19 cellular contexts compared by ENCODE assay signal in genomic region chr19:54426291-54426918, GRCh38. TPM values are rescaled to one million over a fixed set of nuclear protein-coding genes. Genes with fewer than 3 reads are reported as not detected.
DNase-seq lines count a peak whose midpoint lies in the region; TF ChIP-seq lines count a peak whose summit lies in the region.
"Had no signal": no experiment of that assay in that cellular context is flagged by ENCODE, and none has a peak within 500 bp of the region (broad histone marks: within the 10 kb centered on the region; RNA-seq: fewer than 3 reads in every experiment).

No MANE protein-coding gene starts in this region.

- TF ChIP-seq CTCF in HEK293 (tag by site-specific recombination; IDR thresholded peaks at IDR 0.05): no peak
- TF ChIP-seq CTCF in neural crest cell (conservative IDR thresholded peaks at IDR 0.05): no peak
- TF ChIP-seq CTCF in brain microvascular endothelial cell (IDR thresholded peaks at IDR 0.05; ENCODE audit: low read depth, low read length, missing control alignments): no peak

- DNase-seq in Caki2 (ENCODE audit: low read depth) (peak; percentile 16), caudate nucleus (lab: John Stamatoyannopoulos, UW) (peak in 19 of 61 donors; percentile 18 to 69 (median 35)), neural crest cell (ENCODE audit: low read depth, low spot score) (no peak), brain microvascular endothelial cell (no peak), AG08396 (ENCODE audit: low spot score) (no peak), NCI-H82 (lab: John Stamatoyannopoulos, UW) (no peak), NCI-H146 treated with DMSO at 0.1 percent for 48 hours (lab: John Stamatoyannopoulos, UW; ENCODE audit: unreplicated experiment) (no peak)
- DNase-seq: activated CD8-positive, alpha-beta T cell treated with anti-CD3 and anti-CD28 coated beads, Interleukin-2, amount 10 ng/mL, durations not matched to agents 7 days and 5 days; activated T-cell treated with anti-CD3 and anti-CD28 coated beads, Interleukin-2, amount 50 U/mL, for 48 hours; Caco-2; NCI-H1694; pancreas; stimulated activated CD4-positive, alpha-beta T cell treated with anti-CD3 and anti-CD28 coated beads, Interleukin-2, amount 100 ng/mL, for 48 hours had no signal

- H3K4me3 ChIP-seq in HEK293 (ENCODE audit: low read depth, low read length) (no peak overlapping the region), brain microvascular endothelial cell (ENCODE audit: low read depth, low read length) (no peak overlapping the region)
- H3K4me3 ChIP-seq: pancreas, SJSA1 had no signal

- H3K4me1 Mint-ChIP-seq in neural crest cell: peaks cover 29% of the 10 kb centered on the region

- POLR2A ChIA-PET in HEK293 (lab: Yijun Ruan, JAX): interaction anchor here (2.8 kb wide), 1 partner anchor 22 kb away, joined by 10 read pairs; the partner anchor contains the start of gene LENG8

- H3K9me3 ChIP-seq in HEK293 (ENCODE audit: control insufficient read depth, insufficient read depth, low read depth, low read length): no peaks in the 10 kb centered on the region
- H3K9me3 ChIP-seq: Caco-2, pancreas, SJSA1 had no signal

- H3K27me3 Mint-ChIP-seq in neural crest cell (ENCODE audit: low read depth): peaks cover 4% of the 10 kb centered on the region

- H3K36me3 Mint-ChIP-seq in neural crest cell (ENCODE audit: low read depth): peaks cover 20% of the 10 kb centered on the region
- H3K36me3 Mint-ChIP-seq: activated naive CD4-positive, alpha-beta T cell treated with anti-CD3 and anti-CD28 coated beads, Interleukin-2, amount 50 U/mL, for 24 hours had no signal

- H3K36me3 ChIP-seq in HEK293 (ENCODE audit: control insufficient read depth in 2 of 2, insufficient read depth in 1 of 2, low read length in 2 of 2) (no peaks in the 10 kb centered on the region), brain microvascular endothelial cell (replicated peaks) (no peaks in the 10 kb centered on the region)
- H3K36me3 ChIP-seq: pancreas, SJSA1 had no signal

- H3K4me3 Mint-ChIP-seq in neural crest cell: peak overlapping the region; percentile 56
- H3K4me3 Mint-ChIP-seq: activated CD8-positive, alpha-beta T cell treated with anti-CD3 and anti-CD28 coated beads, Interleukin-2, amount 10 ng/mL, durations not matched to agents 7 days and 5 days; activated naive CD4-positive, alpha-beta T cell treated with anti-CD3 and anti-CD28 coated beads, Interleukin-2, amount 50 U/mL, for 24 hours; T-helper 2 cell treated with Interferon-gamma antibody and Interleukin-4, amounts not matched to agents 5 μg/mL and 100 μg/mL, for 36 hours had no signal

- no peaks in the 10 kb centered on the region for H3K27me3 ChIP-seq in brain microvascular endothelial cell (replicated peaks)
- H3K27me3 ChIP-seq: pancreas had no signal

- H3K4me1 ChIP-seq in HEK293 (ENCODE audit: control insufficient read depth, insufficient read depth, low read length): peaks cover 6% of the 10 kb centered on the region
- H3K4me1 ChIP-seq: Caco-2, SJSA1 had no signal

- CTCF ChIA-PET in HEK293 (lab: Yijun Ruan, JAX): interaction anchor here (0.5 to 2.5 kb wide), 3 partner anchors 10 to 1173 kb away, joined by 3 to 9 read pairs (median 7); no protein-coding TSS in a partner anchor

- H3K27ac ChIP-seq in HEK293 (ENCODE audit: extremely low read depth, low read depth, low read length) (no peak overlapping the region), caudate nucleus (ENCODE audit: low read depth, low read length) (peak overlapping the region; percentile 84), brain microvascular endothelial cell (no peak overlapping the region)
- H3K27ac ChIP-seq: pancreas, SJSA1 had no signal

- in situ Hi-C loops in Caki2 (cut with HindIII; ENCODE audit: low pct_unique_long_range_greater_than_20kb, low sequenced_read_pairs): no loop called here
- in situ Hi-C loops in brain microvascular endothelial cell (cut with HindIII; ENCODE audit: low pct_ligation_motif_present, low sequenced_read_pairs): no loop called here

- H3K9me3 Mint-ChIP-seq in neural crest cell: no peaks in the 10 kb centered on the region
- H3K9me3 Mint-ChIP-seq: activated naive CD4-positive, alpha-beta T cell treated with anti-CD3 and anti-CD28 coated beads, Interleukin-2, amount 50 U/mL, for 24 hours; T-helper 2 cell treated with Interferon-gamma antibody and Interleukin-4, amounts not matched to agents 5 μg/mL and 100 μg/mL, for 36 hours had no signal

- peak overlapping the region; percentile 19 for H3K27ac Mint-ChIP-seq in neural crest cell (ENCODE audit: unreplicated experiment)
- H3K27ac Mint-ChIP-seq: activated CD8-positive, alpha-beta T cell treated with anti-CD3 and anti-CD28 coated beads, Interleukin-2, amount 10 ng/mL, durations not matched to agents 7 days and 5 days; activated naive CD4-positive, alpha-beta T cell treated with anti-CD3 and anti-CD28 coated beads, Interleukin-2, amount 50 U/mL, for 24 hours; T-helper 2 cell treated with Interferon-gamma antibody and Interleukin-4, amounts not matched to agents 5 μg/mL and 100 μg/mL, for 36 hours had no signal

TF ChIP-seq in HEK293, 187 proteins besides CTCF, POLR2A, EP300 and RAD21 (continues in another document):
- TF ChIP-seq REPIN1 (tag by site-specific recombination; IDR thresholded peaks at IDR 0.05; ENCODE audit: low read depth) (no peak), ZNF335 (tag by site-specific recombination; conservative IDR thresholded peaks at IDR 0.05) (peak; percentile 57), ZNF776 (tag by site-specific recombination; IDR thresholded peaks at IDR 0.05; ENCODE audit: borderline replicate concordance) (no peak), ZIC2 (tag by site-specific recombination; IDR thresholded peaks at IDR 0.05) (peak; percentile 78), SCRT1 (tag by site-specific recombination; IDR thresholded peaks at IDR 0.05; ENCODE audit: borderline replicate concordance) (no peak), BCL6B (tag by site-specific recombination; IDR thresholded peaks at IDR 0.05) (no peak), ZNF398 (tag by site-specific recombination; IDR thresholded peaks at IDR 0.05) (peak; percentile 91), ZNF2 (tag by site-specific recombination; IDR thresholded peaks at IDR 0.05) (no peak), ZBTB7A (tag by site-specific recombination; IDR thresholded peaks at IDR 0.05; ENCODE audit: low read depth) (no peak), GLIS1 (tag by site-specific recombination; IDR thresholded peaks at IDR 0.05) (peak; percentile 93), ZXDB (tag by site-specific recombination; IDR thresholded peaks at IDR 0.05) (no peak), ZNF677 (tag by site-specific recombination; IDR thresholded peaks at IDR 0.05) (no peak), ZNF24 (tag by site-specific recombination; IDR thresholded peaks at IDR 0.05) (no peak), ZNF670 (tag by site-specific recombination; IDR thresholded peaks at IDR 0.05; ENCODE audit: low read depth) (no peak), ZNF112 (tag by site-specific recombination; IDR thresholded peaks at IDR 0.05) (no peak), KLF16 (tag by site-specific recombination; IDR thresholded peaks at IDR 0.05) (0 out of 2 replicates have a peak, but pooled peaks have one; percentile 12), ZNF585B (tag by site-specific recombination; IDR thresholded peaks at IDR 0.05) (no peak), ZSCAN5A (tag by site-specific recombination; IDR thresholded peaks at IDR 0.05) (no peak)

RNA-seq across cellular contexts. Expression of gene TTYH1, which starts 11.1 kb away (rescaled TPM):
- not detected in 2 replicates for total RNA-seq in Caki2 (2014; rRNA removed; shearing (Covaris generic); ENCODE audit: low replicate concordance)
- total RNA-seq in neural crest cell: 180 and 207 TPM in 2 replicates
- total RNA-seq: Caco-2, MCF 10A, NCI-H460, SJSA1 had no signal

RNA-seq across cellular contexts. Expression of gene LENG8, which starts 22.6 kb away (rescaled TPM):
- 3.6 and 12.0 TPM in 2 replicates for total RNA-seq in Caki2 (2014; rRNA removed; shearing (Covaris generic); ENCODE audit: low replicate concordance)
- 157 and 161 TPM in 2 replicates for total RNA-seq in neural crest cell

RNA-seq across cellular contexts. Expression of gene LENG9, which starts 37.2 kb away (rescaled TPM):
- total RNA-seq in Caki2 (2014; rRNA removed; shearing (Covaris generic); ENCODE audit: low replicate concordance): 6.0 and 8.6 TPM in 2 replicates
- 2.5 and 3.0 TPM in 2 replicates for total RNA-seq in neural crest cell

RNA-seq across cellular contexts. Expression of gene CDC42EP5, which starts 46.7 kb away (rescaled TPM):
- total RNA-seq in Caki2 (2014; rRNA removed; shearing (Covaris generic); ENCODE audit: low replicate concordance): 0.93 TPM in 1 of 2 replicates, not detected in the other
- total RNA-seq in neural crest cell: 6.7 and 7.7 TPM in 2 replicates
- total RNA-seq: activated CD8-positive, alpha-beta T cell treated with anti-CD3 and anti-CD28 coated beads, Interleukin-2, amount 10 ng/mL, durations not matched to agents 7 days and 5 days had no signal

Comparison
In these comparisons a context has a peak if more than half of its experiments do, and no peak if none do; other contexts are left out.
1. RNA of gene TTYH1, which starts 11.1 kb away (total RNA-seq): 180 to 207 TPM in neural crest cell; not detected in Caki2; every median in the first group is over 100 times any median in the second.
2. RNA of gene LENG8, which starts 22.6 kb away (total RNA-seq): 157 to 161 TPM in neural crest cell; 3.6 to 12.0 TPM in Caki2; every median in the first group is over 10 times any median in the second.